Comparison of ENCODE assay signal across 18 cellular contexts in the genomic region with DNA sequence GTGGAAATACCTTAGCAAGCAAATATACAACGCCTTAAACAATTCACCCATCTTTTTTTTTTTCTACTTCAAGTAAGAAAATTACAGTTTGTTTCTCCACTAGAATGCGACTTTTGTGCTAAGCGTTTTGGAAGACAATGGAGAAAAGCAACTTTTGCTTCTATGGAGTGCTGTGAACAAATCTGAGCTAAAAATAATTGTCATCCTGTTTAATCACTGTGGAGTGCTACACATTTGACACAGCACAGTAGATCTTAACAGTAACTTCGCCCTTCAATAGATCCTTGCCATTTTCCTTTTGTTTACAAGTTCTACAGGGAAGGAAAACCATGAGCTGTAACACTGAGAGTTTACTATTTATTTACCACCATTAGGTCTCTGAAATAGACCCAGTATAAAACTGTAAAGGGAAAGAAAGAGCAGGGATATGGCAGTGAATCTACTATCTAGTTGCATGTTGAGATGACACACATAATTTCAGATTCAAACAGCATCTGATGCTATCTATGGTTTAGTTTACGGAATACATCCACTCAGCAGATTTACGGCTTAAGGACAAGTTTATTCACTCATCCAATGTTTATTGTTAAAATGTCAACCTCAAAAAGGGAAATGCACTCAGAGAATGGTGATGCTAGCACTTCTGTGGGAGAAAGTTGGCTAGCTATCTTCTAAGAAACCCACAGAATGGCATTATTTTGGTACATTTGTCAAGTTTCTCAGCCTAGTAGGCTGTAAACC.
"Had no signal": no experiment of that assay in that cellular context is flagged by ENCODE, and none has a peak within 500 bp of the region (broad histone marks: within the 10 kb centered on the region; RNA-seq: fewer than 3 reads in every experiment).

No MANE protein-coding gene starts in this region.

- H3K36me3 ChIP-seq: colonic mucosa, neutrophil, transverse colon had no signal

- ATAC-seq: activated CD8-positive, alpha-beta T cell treated with anti-CD3 and anti-CD28 coated beads for 36 hours; activated T-cell treated with anti-CD3 and anti-CD28 coated beads, Interleukin-2, amount 50 U/mL, for 4 hours; foreskin keratinocyte; naive thymus-derived CD8-positive, alpha-beta T cell; T-helper 17 cell had no signal

- H3K79me2 ChIP-seq: parathyroid adenoma had no signal

- H2AFZ ChIP-seq: parathyroid adenoma had no signal

- H3K27ac Mint-ChIP-seq: activated CD8-positive, alpha-beta T cell treated with anti-CD3 and anti-CD28 coated beads for 36 hours; naive thymus-derived CD8-positive, alpha-beta T cell; T-helper 17 cell had no signal

- H3K4me1 ChIP-seq: colonic mucosa had no signal

- DNase-seq: activated CD4-positive, alpha-beta T cell treated with anti-CD3 and anti-CD28 coated beads for 4 hours; activated CD8-positive, alpha-beta T cell treated with anti-CD3 and anti-CD28 coated beads for 36 hours; activated effector memory CD4-positive, alpha-beta T cell treated with Interleukin-2 at 50 U/mL for 16 hours; activated naive CD4-positive, alpha-beta T cell treated with anti-CD3 and anti-CD28 coated beads, Interleukin-2, amount 50 U/mL, for 16 hours; activated T-cell treated with anti-CD3 and anti-CD28 coated beads, Interleukin-2, amount 50 U/mL, for 4 hours; amniotic stem cell; central memory CD4-positive, alpha-beta T cell; colonic mucosa; effector CD4-positive, alpha-beta T cell; foreskin keratinocyte; mammary epithelial cell; naive thymus-derived CD8-positive, alpha-beta T cell; stimulated activated CD4-positive, alpha-beta T cell treated with anti-CD3 and anti-CD28 coated beads, Interleukin-2, amount 100 ng/mL, for 48 hours; stimulated activated naive CD4-positive, alpha-beta T cell; T-helper 17 cell; transverse colon had no signal

- H3K27me3 ChIP-seq: colonic mucosa, foreskin keratinocyte, neutrophil, transverse colon had no signal

- H3K4me3 ChIP-seq: colonic mucosa, transverse colon had no signal

- H3K27ac ChIP-seq: colonic mucosa, foreskin keratinocyte, neutrophil, parathyroid adenoma, transverse colon had no signal

- H3K9me3 ChIP-seq: colonic mucosa, neutrophil, transverse colon had no signal

- H3K4me3 Mint-ChIP-seq: activated CD8-positive, alpha-beta T cell treated with anti-CD3 and anti-CD28 coated beads for 36 hours; activated T-cell treated with anti-CD3 and anti-CD28 coated beads, Interleukin-2, amount 50 U/mL, for 4 hours; naive thymus-derived CD8-positive, alpha-beta T cell; T-helper 17 cell had no signal

- H3K27me3 Mint-ChIP-seq: activated CD8-positive, alpha-beta T cell treated with anti-CD3 and anti-CD28 coated beads for 36 hours; naive thymus-derived CD8-positive, alpha-beta T cell; T-helper 17 cell had no signal

- H3K9me3 Mint-ChIP-seq: activated CD8-positive, alpha-beta T cell treated with anti-CD3 and anti-CD28 coated beads for 36 hours; activated T-cell treated with anti-CD3 and anti-CD28 coated beads, Interleukin-2, amount 50 U/mL, for 4 hours; naive thymus-derived CD8-positive, alpha-beta T cell had no signal
